In the genomic region with DNA sequence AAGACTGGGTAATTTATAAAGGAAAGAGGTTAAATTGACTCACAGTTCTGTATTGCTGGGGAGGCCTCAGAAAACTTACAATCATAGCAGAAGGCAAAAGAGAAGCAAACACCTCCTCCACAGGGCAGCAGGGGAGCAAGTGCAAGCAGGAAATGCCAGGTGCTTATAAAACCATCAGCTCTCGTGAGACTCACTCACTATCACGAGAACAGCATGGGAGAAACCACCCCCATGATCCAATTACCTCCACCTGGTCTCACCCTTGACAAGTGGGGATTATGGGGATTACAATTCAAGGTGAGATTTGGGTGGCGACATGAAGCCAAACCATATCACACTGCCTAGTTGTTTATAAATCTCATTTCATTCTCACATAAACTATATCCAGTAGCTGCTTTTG, we compare ENCODE assay signal across 1 cellular context.
TF ChIP-seq lines count a peak whose summit lies in the region.

No MANE protein-coding gene starts in this region.

TF ChIP-seq in GM23338, 12 proteins besides CTCF, POLR2A, EP300 and RAD21 (continued from another document):
- TF ChIP-seq, protein P1, sequence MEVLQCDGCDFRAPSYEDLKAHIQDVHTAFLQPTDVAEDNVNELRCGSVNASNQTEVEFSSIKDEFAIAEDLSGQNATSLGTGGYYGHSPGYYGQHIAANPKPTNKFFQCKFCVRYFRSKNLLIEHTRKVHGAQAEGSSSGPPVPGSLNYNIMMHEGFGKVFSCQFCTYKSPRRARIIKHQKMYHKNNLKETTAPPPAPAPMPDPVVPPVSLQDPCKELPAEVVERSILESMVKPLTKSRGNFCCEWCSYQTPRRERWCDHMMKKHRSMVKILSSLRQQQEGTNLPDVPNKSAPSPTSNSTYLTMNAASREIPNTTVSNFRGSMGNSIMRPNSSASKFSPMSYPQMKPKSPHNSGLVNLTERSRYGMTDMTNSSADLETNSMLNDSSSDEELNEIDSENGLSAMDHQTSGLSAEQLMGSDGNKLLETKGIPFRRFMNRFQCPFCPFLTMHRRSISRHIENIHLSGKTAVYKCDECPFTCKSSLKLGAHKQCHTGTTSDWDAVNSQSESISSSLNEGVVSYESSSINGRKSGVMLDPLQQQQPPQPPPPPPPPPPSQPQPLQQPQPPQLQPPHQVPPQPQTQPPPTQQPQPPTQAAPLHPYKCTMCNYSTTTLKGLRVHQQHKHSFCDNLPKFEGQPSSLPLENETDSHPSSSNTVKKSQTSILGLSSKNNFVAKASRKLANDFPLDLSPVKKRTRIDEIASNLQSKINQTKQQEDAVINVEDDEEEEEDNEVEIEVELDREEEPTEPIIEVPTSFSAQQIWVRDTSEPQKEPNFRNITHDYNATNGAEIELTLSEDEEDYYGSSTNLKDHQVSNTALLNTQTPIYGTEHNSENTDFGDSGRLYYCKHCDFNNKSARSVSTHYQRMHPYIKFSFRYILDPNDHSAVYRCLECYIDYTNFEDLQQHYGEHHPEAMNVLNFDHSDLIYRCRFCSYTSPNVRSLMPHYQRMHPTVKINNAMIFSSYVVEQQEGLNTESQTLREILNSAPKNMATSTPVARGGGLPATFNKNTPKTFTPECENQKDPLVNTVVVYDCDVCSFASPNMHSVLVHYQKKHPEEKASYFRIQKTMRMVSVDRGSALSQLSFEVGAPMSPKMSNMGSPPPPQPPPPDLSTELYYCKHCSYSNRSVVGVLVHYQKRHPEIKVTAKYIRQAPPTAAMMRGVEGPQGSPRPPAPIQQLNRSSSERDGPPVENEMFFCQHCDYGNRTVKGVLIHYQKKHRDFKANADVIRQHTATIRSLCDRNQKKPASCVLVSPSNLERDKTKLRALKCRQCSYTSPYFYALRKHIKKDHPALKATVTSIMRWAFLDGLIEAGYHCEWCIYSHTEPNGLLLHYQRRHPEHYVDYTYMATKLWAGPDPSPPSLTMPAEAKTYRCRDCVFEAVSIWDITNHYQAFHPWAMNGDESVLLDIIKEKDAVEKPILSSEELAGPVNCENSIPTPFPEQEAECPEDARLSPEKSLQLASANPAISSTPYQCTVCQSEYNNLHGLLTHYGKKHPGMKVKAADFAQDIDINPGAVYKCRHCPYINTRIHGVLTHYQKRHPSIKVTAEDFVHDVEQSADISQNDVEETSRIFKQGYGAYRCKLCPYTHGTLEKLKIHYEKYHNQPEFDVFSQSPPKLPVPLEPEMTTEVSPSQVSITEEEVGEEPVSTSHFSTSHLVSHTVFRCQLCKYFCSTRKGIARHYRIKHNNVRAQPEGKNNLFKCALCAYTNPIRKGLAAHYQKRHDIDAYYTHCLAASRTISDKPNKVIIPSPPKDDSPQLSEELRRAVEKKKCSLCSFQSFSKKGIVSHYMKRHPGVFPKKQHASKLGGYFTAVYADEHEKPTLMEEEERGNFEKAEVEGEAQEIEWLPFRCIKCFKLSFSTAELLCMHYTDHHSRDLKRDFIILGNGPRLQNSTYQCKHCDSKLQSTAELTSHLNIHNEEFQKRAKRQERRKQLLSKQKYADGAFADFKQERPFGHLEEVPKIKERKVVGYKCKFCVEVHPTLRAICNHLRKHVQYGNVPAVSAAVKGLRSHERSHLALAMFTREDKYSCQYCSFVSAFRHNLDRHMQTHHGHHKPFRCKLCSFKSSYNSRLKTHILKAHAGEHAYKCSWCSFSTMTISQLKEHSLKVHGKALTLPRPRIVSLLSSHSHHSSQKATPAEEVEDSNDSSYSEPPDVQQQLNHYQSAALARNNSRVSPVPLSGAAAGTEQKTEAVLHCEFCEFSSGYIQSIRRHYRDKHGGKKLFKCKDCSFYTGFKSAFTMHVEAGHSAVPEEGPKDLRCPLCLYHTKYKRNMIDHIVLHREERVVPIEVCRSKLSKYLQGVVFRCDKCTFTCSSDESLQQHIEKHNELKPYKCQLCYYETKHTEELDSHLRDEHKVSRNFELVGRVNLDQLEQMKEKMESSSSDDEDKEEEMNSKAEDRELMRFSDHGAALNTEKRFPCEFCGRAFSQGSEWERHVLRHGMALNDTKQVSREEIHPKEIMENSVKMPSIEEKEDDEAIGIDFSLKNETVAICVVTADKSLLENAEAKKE (CRISPR knock-in tag; IDR thresholded peaks at IDR 0.05): no peak
- TF ChIP-seq EZH2 (IDR thresholded peaks at IDR 0.05; ENCODE audit: low read depth, unreplicated experiment): no peak
- no peak for TF ChIP-seq NANOG (IDR thresholded peaks at IDR 0.05; ENCODE audit: borderline replicate concordance)
- no peak for TF ChIP-seq ZNF114 (CRISPR knock-in tag; IDR thresholded peaks at IDR 0.05)
- no peak for TF ChIP-seq CREB1 (CRISPR knock-in tag; IDR thresholded peaks at IDR 0.05; ENCODE audit: low read depth)
- no peak for TF ChIP-seq EZH2phosphoT487 (IDR thresholded peaks at IDR 0.05; ENCODE audit: unreplicated experiment)
- TF ChIP-seq STAT1 (IDR thresholded peaks at IDR 0.05; ENCODE audit: unreplicated experiment): no peak
- TF ChIP-seq POLR2AphosphoS5 (IDR thresholded peaks at IDR 0.05; ENCODE audit: low read depth): no peak
- TF ChIP-seq ZNF331 (CRISPR knock-in tag; IDR thresholded peaks at IDR 0.05; ENCODE audit: low read depth): no peak
- no peak for TF ChIP-seq JUNB (IDR thresholded peaks at IDR 0.05; ENCODE audit: unreplicated experiment)
